ENCODE assay signal across 8 cellular contexts in genomic region chr6:33632603-33633039, GRCh38. TPM values are rescaled to one million over a fixed set of nuclear protein-coding genes. Genes with fewer than 3 reads are reported as not detected.
A peak's percentile ranks its signal among the peaks of the same experiment; 100 is the strongest.
DNase-seq lines count a peak whose midpoint lies in the region; ATAC-seq and TF ChIP-seq lines count a peak whose summit lies in the region.

No MANE protein-coding gene starts in this region.

- no peaks in the 10 kb centered on the region for H3K9me3 Mint-ChIP-seq in activated naive CD4-positive, alpha-beta T cell treated with anti-CD3 and anti-CD28 coated beads, Interleukin-2, amount 10 ng/mL, durations not matched to agents 7 days and 5 days

- peaks cover 80% of the 10 kb centered on the region for H3K4me1 Mint-ChIP-seq in activated naive CD4-positive, alpha-beta T cell treated with anti-CD3 and anti-CD28 coated beads, Interleukin-2, amount 10 ng/mL, durations not matched to agents 7 days and 5 days

- H3K4me1 ChIP-seq in Peyer's patch (peaks cover 0 to 49% (median 27%) of the 10 kb centered on the region in 4 donors), gastrocnemius medialis (peaks cover 13 to 20% of the 10 kb centered on the region in 2 donors)

- DNase-seq in ACHN: peak; percentile 67
- peak; percentile 75 for DNase-seq in GM13976 (ENCODE audit: low spot score)
- DNase-seq in Peyer's patch: peak; percentile 52 to 84 (median 83)
- peak; percentile 71 for DNase-seq in activated naive CD4-positive, alpha-beta T cell treated with anti-CD3 and anti-CD28 coated beads, Interleukin-2, amount 10 ng/mL, durations not matched to agents 7 days and 5 days
- DNase-seq in left ventricle myocardium superior: peak; percentile 51
- DNase-seq in gastrocnemius medialis: peak in 1 of 2 donors; percentile 39
- DNase-seq in cerebellum (ENCODE audit: low spot score): no peak
- DNase-seq in NCI-H2107 (lab: John Stamatoyannopoulos, UW): no peak

- peak; percentile 28 for ATAC-seq in left ventricle myocardium superior
- peak in 1 of 2 donors; percentile 19 for ATAC-seq in gastrocnemius medialis

- peak overlapping the region; percentile 55 for H3K27ac Mint-ChIP-seq in activated naive CD4-positive, alpha-beta T cell treated with anti-CD3 and anti-CD28 coated beads, Interleukin-2, amount 10 ng/mL, durations not matched to agents 7 days and 5 days

- TF ChIP-seq CTCF in GM13976 (IDR thresholded peaks at IDR 0.05; ENCODE audit: borderline replicate concordance, control extremely low read depth, extremely low read depth, insufficient read depth, missing control alignments): peak; percentile 71
- peak; percentile 32 to 93 (median 72) for TF ChIP-seq CTCF in Peyer's patch (IDR thresholded peaks at IDR 0.05)
- TF ChIP-seq CTCF in gastrocnemius medialis (IDR thresholded peaks at IDR 0.05 in 4 of 5, conservative IDR thresholded peaks at IDR 0.05 in 1 of 5): peak; percentile 38 to 75 (median 47)

- no peaks in the 10 kb centered on the region for H3K27me3 ChIP-seq in Peyer's patch
- H3K27me3 ChIP-seq in gastrocnemius medialis: no peaks in the 10 kb centered on the region

- CTCF ChIA-PET in activated naive CD4-positive, alpha-beta T cell treated with anti-CD3 and anti-CD28 coated beads, Interleukin-2, amount 10 ng/mL, durations not matched to agents 7 days and 5 days (lab: Charles Lee): interaction anchor here (0.8 to 2.4 kb wide), 10 partner anchors 10 to 65 kb away, joined by 3 to 12 read pairs (median 4); no protein-coding TSS in a partner anchor

- no peaks in the 10 kb centered on the region for H3K27me3 Mint-ChIP-seq in activated naive CD4-positive, alpha-beta T cell treated with anti-CD3 and anti-CD28 coated beads, Interleukin-2, amount 10 ng/mL, durations not matched to agents 7 days and 5 days

- intact Hi-C loops in left ventricle myocardium superior (cut with micrococcal nuclease) (loop anchor here (5.0 kb wide), 1 partner anchor 40 kb away; no protein-coding TSS in a partner anchor), gastrocnemius medialis (cut with DNase I; ENCODE audit: low total_unique reads) (loop anchor here (1.0 to 5.0 kb wide), 3 partner anchors 43 to 155 kb away; partner anchors contain the start of gene LEMD2)

- H3K4me3 ChIP-seq in Peyer's patch: peak overlapping the region in 3 of 4 donors; percentile 26 to 58 (median 58)
- H3K4me3 ChIP-seq in gastrocnemius medialis: no peak overlapping the region

- TF ChIP-seq POLR2A in Peyer's patch (IDR thresholded peaks at IDR 0.05): peak in 1 of 2 donors; percentile 9
- TF ChIP-seq POLR2A in gastrocnemius medialis (IDR thresholded peaks at IDR 0.05): no peak

- peak overlapping the region; percentile 57 for H3K4me3 Mint-ChIP-seq in activated naive CD4-positive, alpha-beta T cell treated with anti-CD3 and anti-CD28 coated beads, Interleukin-2, amount 10 ng/mL, durations not matched to agents 7 days and 5 days

- in situ Hi-C loops in ACHN (cut with HindIII; ENCODE audit: low pct_ligation_motif_present, low pct_unique_long_range_greater_than_20kb, low sequenced_read_pairs): no loop called here
- in situ Hi-C loops in GM13976 (cut with MboI; ENCODE audit: low sequenced_read_pairs, unreplicated experiment): no loop called here
- in situ Hi-C loops in gastrocnemius medialis (cut with MboI; ENCODE audit: low sequenced_read_pairs in 4 of 4): loop anchor here in 1 of 4 donors (10.0 kb wide), 1 partner anchor 48 kb away; the partner anchor contains the start of gene BAK1

- H3K36me3 Mint-ChIP-seq in activated naive CD4-positive, alpha-beta T cell treated with anti-CD3 and anti-CD28 coated beads, Interleukin-2, amount 10 ng/mL, durations not matched to agents 7 days and 5 days: peaks cover 30% of the 10 kb centered on the region

- H3K36me3 ChIP-seq in Peyer's patch (no peaks in the 10 kb centered on the region), gastrocnemius medialis (no peaks in the 10 kb centered on the region)

- H3K9me3 ChIP-seq in Peyer's patch (no peaks in the 10 kb centered on the region), gastrocnemius medialis (no peaks in the 10 kb centered on the region)

- peak overlapping the region in 3 of 4 donors; percentile 74 to 92 (median 79) for H3K27ac ChIP-seq in Peyer's patch
- H3K27ac ChIP-seq in gastrocnemius medialis: peak overlapping the region in 3 of 4 donors; percentile 7 to 55 (median 27)

RNA-seq across cellular contexts. Expression of gene ITPR3, which starts 11.5 kb away (rescaled TPM):
- total RNA-seq in Peyer's patch: 100 to 1,000 TPM; 139 to 250 (median 182) TPM
- total RNA-seq in left ventricle myocardium superior: 6.1 TPM
- 1 to 10 TPM; 1.9 to 6.8 (median 4.2) TPM for total RNA-seq in gastrocnemius medialis
- total RNA-seq in cerebellum: 5.2 TPM

RNA-seq across cellular contexts. Expression of gene BAK1, which starts 52.5 kb away (rescaled TPM):
- total RNA-seq in Peyer's patch: 10 to 100 TPM; 28.9 to 71.7 (median 66.3) TPM
- 23.1 TPM for total RNA-seq in left ventricle myocardium superior
- 10 to 100 TPM in 1 of 4 donors, 1 to 10 TPM in 3; 5.8 to 11.7 (median 8.2) TPM for total RNA-seq in gastrocnemius medialis
- 4.8 TPM for total RNA-seq in cerebellum

Comparison
In these comparisons a context has a peak if more than half of its experiments do, and no peak if none do; other contexts are left out.
1. DNase-seq: peak in ACHN (single experiment), GM13976 (single experiment), Peyer's patch (3 of 3), activated naive CD4-positive, alpha-beta T cell treated with anti-CD3 and anti-CD28 coated beads, Interleukin-2, amount 10 ng/mL, durations not matched to agents 7 days and 5 days (single experiment) and left ventricle myocardium superior (single experiment); none in cerebellum (single experiment) and NCI-H2107 (single experiment).
2. H3K4me3 ChIP-seq: peak in Peyer's patch (3 of 4); none in gastrocnemius medialis (0 of 4).
3. RNA of gene ITPR3, which starts 11.5 kb away (total RNA-seq): 139 to 250 TPM in Peyer's patch; 6.1 TPM in left ventricle myocardium superior (single experiment), 1.9 to 6.8 TPM in gastrocnemius medialis and 5.2 TPM in cerebellum (single experiment); every median in the first group is over 10 times any median in the second.
4. Peak in every context shown above with its lines, with median percentiles within 50 percentile points of each other: CTCF ChIP-seq.